ENCODE assay signal across 20 cellular contexts in genomic region chr20:48875233-48875913, GRCh38. TPM values are rescaled to one million over a fixed set of nuclear protein-coding genes. Genes with fewer than 3 reads are reported as not detected.
DNase-seq lines count a peak whose midpoint lies in the region; ATAC-seq and TF ChIP-seq lines count a peak whose summit lies in the region.
"Had no signal": no experiment of that assay in that cellular context is flagged by ENCODE, and none has a peak within 500 bp of the region (broad histone marks: within the 10 kb centered on the region; RNA-seq: fewer than 3 reads in every experiment).

No MANE protein-coding gene starts in this region.

- H2BK5ac ChIP-seq in neuronal stem cell (ENCODE audit: low read length), result no peak overlapping the region

- no peak overlapping the region for H4K8ac ChIP-seq in neuronal stem cell (ENCODE audit: low read depth, low read length)

- no peak overlapping the region for H2AK5ac ChIP-seq in neuronal stem cell (ENCODE audit: low read depth, low read length)

- H3K23ac ChIP-seq in neuronal stem cell (ENCODE audit: low read depth, low read length, poor library complexity), result no peak overlapping the region

- no peak for ATAC-seq in HG02623 (IDR thresholded peaks at IDR 0.05; ENCODE audit: unreplicated experiment)
- ATAC-seq in HG02759 (IDR thresholded peaks at IDR 0.05; ENCODE audit: unreplicated experiment), result no peak
- ATAC-seq: activated CD4-positive, alpha-beta T cell treated with anti-CD3 and anti-CD28 coated beads for 36 hours; activated CD8-positive, alpha-beta memory T cell treated with anti-CD3 and anti-CD28 coated beads, Interleukin-2, amount 10 ng/mL, durations not matched to agents 7 days and 5 days; left ventricle myocardium superior had no signal

- TF ChIP-seq CTCF in HEK293 (tag by site-specific recombination; IDR thresholded peaks at IDR 0.05) (no peak), WERI-Rb-1 (IDR thresholded peaks at IDR 0.05; ENCODE audit: low read depth, low read length) (no peak)

- H3K4me3 ChIP-seq in HEK293 (ENCODE audit: low read depth, low read length) (no peak overlapping the region), WERI-Rb-1 (ENCODE audit: low read depth, low read length) (no peak overlapping the region), neuronal stem cell (ENCODE audit: low read length in 2 of 2) (no peak overlapping the region)
- H3K4me3 ChIP-seq: esophagus muscularis mucosa, GM23248 had no signal

- H3K27ac ChIP-seq in HEK293 (ENCODE audit: extremely low read depth, low read depth, low read length) (no peak overlapping the region), WERI-Rb-1 (peak overlapping the region; percentile 24; the same call in 1 of the 2 replicates), neuronal stem cell (replicated peaks; ENCODE audit: low read length) (no peak overlapping the region)
- H3K27ac ChIP-seq: 22Rv1, esophagus muscularis mucosa, GM23248 had no signal

- no peak overlapping the region for H4K91ac ChIP-seq in neuronal stem cell (ENCODE audit: low read depth, low read length, poor library complexity)

- DNase-seq in DMS 273 (lab: John Stamatoyannopoulos, UW; ENCODE audit: unreplicated experiment), result peak; percentile 52
- DNase-seq in DMS 273 treated with DMSO at 0.1 percent for 48 hours (lab: John Stamatoyannopoulos, UW), result no peak
- DNase-seq in WERI-Rb-1, result peak; percentile 40
- DNase-seq in neuronal stem cell (ENCODE audit: low spot score), result no peak
- no peak for DNase-seq in AG08396 (ENCODE audit: low spot score)
- DNase-seq: activated CD4-positive, alpha-beta T cell treated with anti-CD3 and anti-CD28 coated beads for 36 hours; activated CD8-positive, alpha-beta memory T cell treated with anti-CD3 and anti-CD28 coated beads, Interleukin-2, amount 10 ng/mL, durations not matched to agents 7 days and 5 days; activated effector memory CD4-positive, alpha-beta T cell treated with Interleukin-2 at 50 U/mL for 16 hours; caudate nucleus; CD4-positive, CD25-positive, alpha-beta regulatory T cell; head of caudate nucleus; left ventricle myocardium superior; NCI-H187 treated with DMSO at 0.1 percent for 48 hours; NCI-H510A had no signal

- H3K4me1 ChIP-seq in HEK293 (ENCODE audit: control insufficient read depth, insufficient read depth, low read length) (no peaks in the 10 kb centered on the region), neuronal stem cell (ENCODE audit: control insufficient read depth in 2 of 2, insufficient read depth in 1 of 2, low read depth in 1 of 2, low read length in 2 of 2) (no peaks in the 10 kb centered on the region)

- no peak overlapping the region for H2BK15ac ChIP-seq in neuronal stem cell (ENCODE audit: low read length)

- no peak overlapping the region for H3K4me2 ChIP-seq in neuronal stem cell (ENCODE audit: insufficient read depth, low read length, poor library complexity, severe bottlenecking)

- POLR2A ChIA-PET in HEK293 (lab: Yijun Ruan, JAX), result no interaction called here

- no peaks in the 10 kb centered on the region for H3K79me1 ChIP-seq in neuronal stem cell (ENCODE audit: low read depth, low read length)

- peak overlapping the region; percentile 45 for H2AFZ ChIP-seq in neuronal stem cell (ENCODE audit: low read length)
- H2AFZ ChIP-seq: GM23248 had no signal

- no peak overlapping the region for H3K18ac ChIP-seq in neuronal stem cell (ENCODE audit: low read length)

- no CpG with 5 or more reads among the region's 17 CpGs for WGBS in neuronal stem cell (ENCODE audit: extremely low coverage in 2 of 2, insufficient read length in 2 of 2, insufficient replicate concordance in 1 of 2), 2 donors

- H3K9me3 ChIP-seq in HEK293 (ENCODE audit: control insufficient read depth, insufficient read depth, low read depth, low read length), result no peaks in the 10 kb centered on the region
- H3K9me3 ChIP-seq in WERI-Rb-1 (ENCODE audit: severe bottlenecking), result no peaks in the 10 kb centered on the region
- H3K9me3 ChIP-seq in neuronal stem cell (replicated peaks in 1 of 2; ENCODE audit: control insufficient read depth in 2 of 2, insufficient read depth in 1 of 2, low read depth in 1 of 2, low read length in 2 of 2), result no peaks in the 10 kb centered on the region
- H3K9me3 ChIP-seq: esophagus muscularis mucosa had no signal

- no peak overlapping the region for H3K9ac ChIP-seq in neuronal stem cell (ENCODE audit: low read depth, low read length, poor library complexity)
- H3K9ac ChIP-seq: GM23248 had no signal

- no peak overlapping the region for H3K14ac ChIP-seq in neuronal stem cell (ENCODE audit: low read length)

- H2BK120ac ChIP-seq in neuronal stem cell (ENCODE audit: low read depth, low read length), result no peak overlapping the region

- H2BK12ac ChIP-seq in neuronal stem cell (ENCODE audit: low read length), result no peak overlapping the region

- CTCF ChIA-PET in HEK293 (lab: Yijun Ruan, JAX), result interaction anchor here (0.7 kb wide), 1 partner anchor 48 kb away, joined by 3 read pairs; the partner anchor contains the start of gene PREX1

- no peaks in the 10 kb centered on the region for H3K36me3 ChIP-seq in HEK293 (ENCODE audit: control insufficient read depth in 2 of 2, insufficient read depth in 1 of 2, low read length in 2 of 2)
- H3K36me3 ChIP-seq in WERI-Rb-1, result no peaks in the 10 kb centered on the region
- no peaks in the 10 kb centered on the region for H3K36me3 ChIP-seq in neuronal stem cell (replicated peaks in 1 of 2; ENCODE audit: control insufficient read depth in 2 of 2, insufficient read depth in 2 of 2, low read length in 2 of 2)
- H3K36me3 ChIP-seq: esophagus muscularis mucosa had no signal

- H3K4ac ChIP-seq in neuronal stem cell (ENCODE audit: low read length), result no peak overlapping the region

- no peaks in the 10 kb centered on the region for H3K27me3 ChIP-seq in WERI-Rb-1 (ENCODE audit: insufficient read depth, low read depth, severe bottlenecking)
- no peaks in the 10 kb centered on the region for H3K27me3 ChIP-seq in neuronal stem cell (ENCODE audit: control insufficient read depth in 3 of 3, insufficient read depth in 3 of 3, low read depth in 1 of 3, low read length in 3 of 3)
- H3K27me3 ChIP-seq: esophagus muscularis mucosa had no signal

TF ChIP-seq in HEK293, 187 proteins besides CTCF, POLR2A, EP300 and RAD21:
- TF ChIP-seq ZNF792 (tag by site-specific recombination; IDR thresholded peaks at IDR 0.05), result no peak
- TF ChIP-seq SCRT2 (tag by site-specific recombination; IDR thresholded peaks at IDR 0.05), result peak; percentile 80
- TF ChIP-seq ZIC2 (tag by site-specific recombination; IDR thresholded peaks at IDR 0.05), result no peak
- peak; percentile 52; the same call in 1 of the 2 replicates for TF ChIP-seq SCRT1 (tag by site-specific recombination; IDR thresholded peaks at IDR 0.05; ENCODE audit: borderline replicate concordance)
- TF ChIP-seq ZSCAN23 (tag by site-specific recombination; IDR thresholded peaks at IDR 0.05), result no peak

RNA-seq across cellular contexts. Expression of gene ARFGEF2, which starts 46.1 kb away (rescaled TPM):
- polyA plus RNA-seq in neuronal stem cell (2013, experiment 1 of 2), result 4.5 TPM
- 4.9 TPM for polyA plus RNA-seq in neuronal stem cell (2013, experiment 2 of 2)

RNA-seq across cellular contexts. Expression of gene PREX1, which starts 47.6 kb away (rescaled TPM):
- 10.0 TPM for polyA plus RNA-seq in neuronal stem cell (2013, experiment 1 of 2)
- 10.7 TPM for polyA plus RNA-seq in neuronal stem cell (2013, experiment 2 of 2)

Comparison
In these comparisons a context has a peak if more than half of its experiments do, and no peak if none do; other contexts are left out.
1. DNase-seq: peak in DMS 273 (single experiment) and WERI-Rb-1 (single experiment); none in DMS 273 treated with DMSO at 0.1 percent for 48 hours (single experiment), neuronal stem cell (single experiment) and AG08396 (single experiment).